ENCODE assay signal across 8 cellular contexts in genomic region chr1:108559215-108560142, GRCh38. TPM values are rescaled to one million over a fixed set of nuclear protein-coding genes. Genes with fewer than 3 reads are reported as not detected.
DNase-seq lines count a peak whose midpoint lies in the region; TF ChIP-seq lines count a peak whose summit lies in the region.

Gene EEIG2 (plus strand): TSS chr1:108560100. CDS start chr1:108560429, 329 bp downstream.

- peak within 1 kb of the TSS; percentile 91 for H3K27ac Mint-ChIP-seq in osteocyte (ENCODE audit: unreplicated experiment)

- peak within 1 kb of the TSS; percentile 78 to 80 for H3K27ac ChIP-seq in testis

- DNase-seq in HCEC 1CT (peak; percentile 87), M059J (ENCODE audit: low read depth) (peak; percentile 88), SK-N-DZ (ENCODE audit: low spot score) (peak; percentile 78), head of caudate nucleus (peak; percentile 24 to 90 (median 82)), osteocyte (ENCODE audit: extremely low spot score, unreplicated experiment) (peak; percentile 97), testis (peak; percentile 88)
- DNase-seq in activated naive CD4-positive, alpha-beta T cell treated with Interleukin-2 at 50 U/mL for 16 hours, result peak; percentile 90

- peak; percentile 85 for TF ChIP-seq CTCF in osteocyte (IDR thresholded peaks at IDR 0.05)
- peak; percentile 81 to 95 (median 85) for TF ChIP-seq CTCF in testis (IDR thresholded peaks at IDR 0.05)

- no peak for TF ChIP-seq POLR2A in testis (IDR thresholded peaks at IDR 0.05)

- peaks cover 24% of the 10 kb centered on the region for H3K4me1 Mint-ChIP-seq in osteocyte (ENCODE audit: unreplicated experiment)

- H3K36me3 ChIP-seq in testis (ENCODE audit: low read depth, missing control alignments), result no peaks in the 10 kb centered on the region

- no peaks in the 10 kb centered on the region for H3K27me3 ChIP-seq in testis

- WGBS in testis, 2 donors, result 10 to 12% methylated on average over 28 to 53 of the region's 55 CpGs

- H3K4me3 Mint-ChIP-seq in osteocyte (ENCODE audit: unreplicated experiment), result peak within 1 kb of the TSS; percentile 88

- intact Hi-C loops in head of caudate nucleus (cut with DNase I) (loop anchor here (10.0 kb wide), 1 partner anchor 85 kb away; no protein-coding TSS in a partner anchor), testis (cut with DNase I; ENCODE audit: low total_unique reads) (no loop called here)

- no peaks in the 10 kb centered on the region for H3K36me3 Mint-ChIP-seq in osteocyte (ENCODE audit: unreplicated experiment)

- peaks cover 13% of the 10 kb centered on the region for H3K27me3 Mint-ChIP-seq in osteocyte (ENCODE audit: unreplicated experiment)

- no peaks in the 10 kb centered on the region for H3K9me3 ChIP-seq in testis

- H3K9me3 Mint-ChIP-seq in osteocyte (ENCODE audit: unreplicated experiment), result no peaks in the 10 kb centered on the region

- H3K4me3 ChIP-seq in GM08714 (ENCODE audit: low read length) (peak within 1 kb of the TSS; percentile 57), testis (peak within 1 kb of the TSS; percentile 66 to 79)

- H3K4me1 ChIP-seq in testis, result peaks cover 5% of the 10 kb centered on the region

RNA-seq across cellular contexts. Expression of gene EEIG2, which starts in this region (rescaled TPM):
- 12.6 and 15.4 TPM in 2 replicates for total RNA-seq in M059J (2014; rRNA removed; shearing (Covaris generic))
- 21.6 and 22.8 TPM in 2 replicates for polyA plus RNA-seq in SK-N-DZ (2014; cell fraction: cytosol; rRNA removed)
- polyA plus RNA-seq in SK-N-DZ (2014; cell fraction: nucleus; rRNA removed), result 14.4 and 21.0 TPM in 2 replicates
- 12.9 and 13.3 TPM in 2 replicates for total RNA-seq in osteocyte
- total RNA-seq in testis, result 10 to 100 TPM; 14.7 to 20.6 TPM
- polyA plus RNA-seq in testis (ENCODE audit: insufficient read depth, low read depth, low replicate concordance), result 11.6 TPM

Comparison
In these comparisons a context has a peak if more than half of its experiments do, and no peak if none do; other contexts are left out.
1. Peak in every context shown above with its lines: DNase-seq, H3K4me3 ChIP-seq and H3K27ac ChIP-seq.